Comparison of ENCODE assay signal across 10 cellular contexts in genomic region chr18:72543362-72544055, GRCh38. TPM values are rescaled to one million over a fixed set of nuclear protein-coding genes. Genes with fewer than 3 reads are reported as not detected.
DNase-seq lines count a peak whose midpoint lies in the region; ATAC-seq and TF ChIP-seq lines count a peak whose summit lies in the region.
"Had no signal": no experiment of that assay in that cellular context is flagged by ENCODE, and none has a peak within 500 bp of the region (broad histone marks: within the 10 kb centered on the region; RNA-seq: fewer than 3 reads in every experiment).

No MANE protein-coding gene starts in this region.

- H3K27ac Mint-ChIP-seq in osteocyte (ENCODE audit: unreplicated experiment), result no peak overlapping the region
- no peak overlapping the region for H3K27ac Mint-ChIP-seq in activated CD4-positive, alpha-beta memory T cell treated with anti-CD3 and anti-CD28 coated beads for 36 hours

- WGBS in gastroesophageal sphincter (ENCODE audit: low coverage in 1 of 2), 2 donors, result 0% methylated on average over 6 to 18 of the region's 73 CpGs

- intact Hi-C loops in activated CD4-positive, alpha-beta memory T cell treated with anti-CD3 and anti-CD28 coated beads for 36 hours (cut with micrococcal nuclease), result loop anchor here (10.0 kb wide), 1 partner anchor 1609 kb away; no protein-coding TSS in a partner anchor

- peaks cover 18% of the 10 kb centered on the region for H3K4me1 Mint-ChIP-seq in osteocyte (ENCODE audit: unreplicated experiment)
- no peaks in the 10 kb centered on the region for H3K4me1 Mint-ChIP-seq in activated CD4-positive, alpha-beta memory T cell treated with anti-CD3 and anti-CD28 coated beads for 36 hours (ENCODE audit: low read depth)
- H3K4me1 Mint-ChIP-seq: central memory CD8-positive, alpha-beta T cell had no signal

- no peaks in the 10 kb centered on the region for H3K9me3 Mint-ChIP-seq in osteocyte (ENCODE audit: unreplicated experiment)
- H3K9me3 Mint-ChIP-seq in activated CD4-positive, alpha-beta memory T cell treated with anti-CD3 and anti-CD28 coated beads for 36 hours, result no peaks in the 10 kb centered on the region

- peak; percentile 1 for DNase-seq in GM06990 (ENCODE audit: extremely low read depth, insufficient read length)
- DNase-seq in NCI-H345 treated with DMSO at 0.1 percent for 48 hours (lab: John Stamatoyannopoulos, UW; ENCODE audit: unreplicated experiment), result peak; percentile 64
- no peak for DNase-seq in osteocyte (ENCODE audit: extremely low spot score, unreplicated experiment)
- no peak for DNase-seq in activated CD4-positive, alpha-beta memory T cell treated with anti-CD3 and anti-CD28 coated beads for 36 hours
- DNase-seq in substantia nigra (lab: John Stamatoyannopoulos, UW), result no peak
- DNase-seq: activated CD4-positive, alpha-beta T cell treated with anti-CD3 and anti-CD28 coated beads for 1 hour had no signal

- H3K4me1 ChIP-seq in endocrine pancreas (ENCODE audit: control insufficient read depth, insufficient read depth, low read length) (no peaks in the 10 kb centered on the region), gastroesophageal sphincter (peaks cover 0 to 31% (median 0%) of the 10 kb centered on the region in 3 donors)

- H3K36me3 ChIP-seq in GM06990 (ENCODE audit: control insufficient read depth, insufficient read depth, low read length) (no peaks in the 10 kb centered on the region), endocrine pancreas (ENCODE audit: control insufficient read depth, insufficient read depth, low read length) (no peaks in the 10 kb centered on the region), gastroesophageal sphincter (no peaks in the 10 kb centered on the region)

- no peaks in the 10 kb centered on the region for H3K9me3 ChIP-seq in endocrine pancreas (ENCODE audit: control insufficient read depth, low read length)
- no peaks in the 10 kb centered on the region for H3K9me3 ChIP-seq in gastroesophageal sphincter

- H3K4me3 ChIP-seq in GM06990 (replicated peaks; ENCODE audit: low read depth, low read length) (no peak overlapping the region), endocrine pancreas (ENCODE audit: control insufficient read depth, insufficient read depth, low read length) (peak overlapping the region; percentile 42), gastroesophageal sphincter (peak overlapping the region in 1 of 2 donors; percentile 36)

- POLR2A ChIA-PET in activated CD4-positive, alpha-beta memory T cell treated with anti-CD3 and anti-CD28 coated beads for 36 hours (lab: Charles Lee), result no interaction called here

- TF ChIP-seq POLR2A in gastroesophageal sphincter (IDR thresholded peaks at IDR 0.05), result no peak

- TF ChIP-seq CTCF in GM06990 (IDR thresholded peaks at IDR 0.05; ENCODE audit: insufficient read depth, low read length, poor library complexity, severe bottlenecking), result no peak
- TF ChIP-seq CTCF in osteocyte (IDR thresholded peaks at IDR 0.05), result no peak
- no peak for TF ChIP-seq CTCF in gastroesophageal sphincter (IDR thresholded peaks at IDR 0.05)

- H3K27me3 ChIP-seq in GM06990 (replicated peaks; ENCODE audit: control insufficient read depth, insufficient read depth, low read length), result no peaks in the 10 kb centered on the region
- H3K27me3 ChIP-seq in endocrine pancreas (ENCODE audit: control insufficient read depth, insufficient read depth, low read length), result peaks cover 11% of the 10 kb centered on the region
- H3K27me3 ChIP-seq in gastroesophageal sphincter, result peaks cover 63% of the 10 kb centered on the region

- H3K36me3 Mint-ChIP-seq in osteocyte (ENCODE audit: unreplicated experiment), result no peaks in the 10 kb centered on the region
- peaks cover 1% of the 10 kb centered on the region for H3K36me3 Mint-ChIP-seq in activated CD4-positive, alpha-beta memory T cell treated with anti-CD3 and anti-CD28 coated beads for 36 hours

- no peak overlapping the region for H3K9ac ChIP-seq in endocrine pancreas (ENCODE audit: control insufficient read depth, insufficient read depth, low read length)

- no peak overlapping the region for H3K27ac ChIP-seq in gastroesophageal sphincter
- H3K27ac ChIP-seq in substantia nigra (ENCODE audit: low read depth, low read length, poor library complexity, severe bottlenecking), result no peak overlapping the region

- CTCF ChIA-PET in activated CD4-positive, alpha-beta memory T cell treated with anti-CD3 and anti-CD28 coated beads for 36 hours (lab: Charles Lee), result interaction anchor here (0.6 kb wide), 1 partner anchor 618 kb away, joined by 3 read pairs; no protein-coding TSS in a partner anchor

- ATAC-seq in gastroesophageal sphincter (no peak), HG03095 (IDR thresholded peaks at IDR 0.05; ENCODE audit: unreplicated experiment) (no peak)

- peak overlapping the region; percentile 62 for H3K4me3 Mint-ChIP-seq in osteocyte (ENCODE audit: unreplicated experiment)
- no peak overlapping the region for H3K4me3 Mint-ChIP-seq in activated CD4-positive, alpha-beta memory T cell treated with anti-CD3 and anti-CD28 coated beads for 36 hours
- H3K4me3 Mint-ChIP-seq: central memory CD8-positive, alpha-beta T cell had no signal

- peaks cover 69% of the 10 kb centered on the region for H3K27me3 Mint-ChIP-seq in osteocyte (ENCODE audit: unreplicated experiment)
- H3K27me3 Mint-ChIP-seq in activated CD4-positive, alpha-beta memory T cell treated with anti-CD3 and anti-CD28 coated beads for 36 hours, result peaks cover 26% of the 10 kb centered on the region

- TF ChIP-seq EP300 in gastroesophageal sphincter (IDR thresholded peaks at IDR 0.05), result no peak

RNA-seq across cellular contexts. Expression of gene CBLN2, which starts 0.6 kb away (rescaled TPM):
- not detected in 2 replicates for total RNA-seq in osteocyte
- total RNA-seq in activated CD4-positive, alpha-beta memory T cell treated with anti-CD3 and anti-CD28 coated beads for 36 hours, result not detected
- total RNA-seq in gastroesophageal sphincter, result under 1 TPM in 1 of 4 donors, not detected in 3; 0.40 TPM

Comparison
In these comparisons a context has a peak if more than half of its experiments do, and no peak if none do; other contexts are left out.
1. DNase-seq: peak in GM06990 (single experiment) and NCI-H345 treated with DMSO at 0.1 percent for 48 hours (single experiment); none in osteocyte (single experiment), activated CD4-positive, alpha-beta memory T cell treated with anti-CD3 and anti-CD28 coated beads for 36 hours (single experiment) and substantia nigra (0 of 49).